18 cellular contexts compared by ENCODE assay signal in genomic region chr15:79172032-79172481, GRCh38.
DNase-seq lines count a peak whose midpoint lies in the region; ATAC-seq and TF ChIP-seq lines count a peak whose summit lies in the region.
"Had no signal": no experiment of that assay in that cellular context is flagged by ENCODE, and none has a peak within 500 bp of the region (broad histone marks: within the 10 kb centered on the region; RNA-seq: fewer than 3 reads in every experiment).

No MANE protein-coding gene starts in this region.

- H3K9me3 ChIP-seq in neuronal stem cell (replicated peaks in 1 of 2; ENCODE audit: control insufficient read depth in 2 of 2, insufficient read depth in 1 of 2, low read depth in 1 of 2, low read length in 2 of 2) (no peaks in the 10 kb centered on the region), prostate gland (no peaks in the 10 kb centered on the region)
- H3K9me3 ChIP-seq: mucosa of descending colon had no signal

- H3K27me3 ChIP-seq in neuronal stem cell (ENCODE audit: control insufficient read depth in 3 of 3, insufficient read depth in 3 of 3, low read depth in 1 of 3, low read length in 3 of 3) (peaks cover 0 to 21% (median 0%) of the 10 kb centered on the region in 3 experiments), prostate gland (replicated peaks; ENCODE audit: insufficient read depth) (no peaks in the 10 kb centered on the region)
- H3K27me3 ChIP-seq: BLaER1 treated with 17β-estradiol and CSF1 and Interleukin-3, amounts not matched to agents 10 nM and 100 nM had no signal

- no peak for TF ChIP-seq EP300 in Ishikawa (IDR thresholded peaks at IDR 0.05; ENCODE audit: borderline replicate concordance)

- H2BK5ac ChIP-seq in neuronal stem cell (ENCODE audit: low read length), result peak overlapping the region; percentile 11

- no peak overlapping the region for H2BK15ac ChIP-seq in neuronal stem cell (ENCODE audit: low read length)

- H4K8ac ChIP-seq in neuronal stem cell (ENCODE audit: low read depth, low read length), result no peak overlapping the region

- H3K79me1 ChIP-seq in neuronal stem cell (ENCODE audit: low read depth, low read length), result no peaks in the 10 kb centered on the region

- peak overlapping the region; percentile 12 for H3K18ac ChIP-seq in neuronal stem cell (ENCODE audit: low read length)

- no peak for TF ChIP-seq RAD21 in Ishikawa (IDR thresholded peaks at IDR 0.05; ENCODE audit: low read depth)

- no CpG with 5 or more reads among the region's 7 CpGs for WGBS in neuronal stem cell (ENCODE audit: extremely low coverage in 2 of 2, insufficient read length in 2 of 2, insufficient replicate concordance in 1 of 2), 2 donors
- WGBS in prostate gland, result 80% methylated on average over 7 of the region's 7 CpGs

- H3K9ac ChIP-seq in neuronal stem cell (ENCODE audit: low read depth, low read length, poor library complexity), result no peak overlapping the region
- H3K9ac ChIP-seq: BLaER1 treated with 17β-estradiol and CSF1 and Interleukin-3, amounts not matched to agents 10 nM and 100 nM had no signal

- peak; percentile 49 for DNase-seq in ecto neural progenitor cell (ENCODE audit: low spot score)
- no peak for DNase-seq in neuronal stem cell (ENCODE audit: low spot score)
- DNase-seq in prostate gland (ENCODE audit: low spot score), result no peak
- no peak for DNase-seq in COLO829 (ENCODE audit: low spot score)
- DNase-seq: activated CD8-positive, alpha-beta T cell treated with anti-CD3 and anti-CD28 coated beads for 36 hours; effector CD4-positive, alpha-beta T cell; GF-D8; KBM-7; mucosa of descending colon; stimulated activated CD4-positive, alpha-beta T cell treated with anti-CD3 and anti-CD28 coated beads, Interleukin-4, amount 100 ng/mL, for 24 hours; T-helper 9 cell had no signal

- TF ChIP-seq POLR2A in prostate gland (IDR thresholded peaks at IDR 0.05), result no peak

- no peak overlapping the region for H2BK120ac ChIP-seq in neuronal stem cell (ENCODE audit: low read depth, low read length)

- H3K4me1 ChIP-seq in neuronal stem cell (ENCODE audit: control insufficient read depth in 2 of 2, insufficient read depth in 1 of 2, low read depth in 1 of 2, low read length in 2 of 2) (peaks cover 0 to 7% of the 10 kb centered on the region in 2 donors), prostate gland (replicated peaks) (no peaks in the 10 kb centered on the region)

- no peak overlapping the region for H2AFZ ChIP-seq in neuronal stem cell (ENCODE audit: low read length)

- H2AK5ac ChIP-seq in neuronal stem cell (ENCODE audit: low read depth, low read length), result no peak overlapping the region

- no peak overlapping the region for H3K4me3 ChIP-seq in neuronal stem cell (ENCODE audit: low read length in 2 of 2)
- H3K4me3 ChIP-seq in prostate gland, result no peak overlapping the region
- H3K4me3 ChIP-seq: BLaER1 treated with 17β-estradiol and CSF1 and Interleukin-3, amounts not matched to agents 10 nM and 100 nM; mucosa of descending colon had no signal

- H3K4me2 ChIP-seq in neuronal stem cell (ENCODE audit: insufficient read depth, low read length, poor library complexity, severe bottlenecking), result no peak overlapping the region

- H4K91ac ChIP-seq in neuronal stem cell (ENCODE audit: low read depth, low read length, poor library complexity), result no peak overlapping the region

- intact Hi-C loops in prostate gland (cut with DNase I), result no loop called here

- TF ChIP-seq CTCF in GM12872 (IDR thresholded peaks at IDR 0.05; ENCODE audit: insufficient read depth, low read depth, low read length) (peak; percentile 32; the same call in 1 of the 3 replicates), prostate gland (IDR thresholded peaks at IDR 0.05) (no peak)

- H3K4ac ChIP-seq in neuronal stem cell (ENCODE audit: low read length), result no peak overlapping the region

- no peak overlapping the region for H3K14ac ChIP-seq in neuronal stem cell (ENCODE audit: low read length)

- H3K23ac ChIP-seq in neuronal stem cell (ENCODE audit: low read depth, low read length, poor library complexity), result no peak overlapping the region

- no peak overlapping the region for H2BK12ac ChIP-seq in neuronal stem cell (ENCODE audit: low read length)

- no peaks in the 10 kb centered on the region for H3K36me3 ChIP-seq in neuronal stem cell (replicated peaks in 1 of 2; ENCODE audit: control insufficient read depth in 2 of 2, insufficient read depth in 2 of 2, low read length in 2 of 2)
- no peaks in the 10 kb centered on the region for H3K36me3 ChIP-seq in prostate gland
- H3K36me3 ChIP-seq: BLaER1 treated with 17β-estradiol and CSF1 and Interleukin-3, amounts not matched to agents 10 nM and 100 nM had no signal

- ATAC-seq in GM21423 (IDR thresholded peaks at IDR 0.05; ENCODE audit: unreplicated experiment) (no peak), HG02885 (IDR thresholded peaks at IDR 0.05; ENCODE audit: poor library complexity, unreplicated experiment) (no peak)
- ATAC-seq: activated CD8-positive, alpha-beta T cell treated with anti-CD3 and anti-CD28 coated beads for 36 hours; mucosa of descending colon; stimulated activated effector memory CD8-positive, alpha-beta T cell treated with anti-CD3 and anti-CD28 coated beads, Interleukin-12 subunit alpha, Interleukin-12 subunit beta, amount 100 ng/mL, for 72 hours had no signal

- H3K27ac ChIP-seq in neuronal stem cell (replicated peaks; ENCODE audit: low read length) (no peak overlapping the region), prostate gland (no peak overlapping the region)
- H3K27ac ChIP-seq: BLaER1 treated with 17β-estradiol and CSF1 and Interleukin-3, amounts not matched to agents 10 nM and 100 nM; RWPE1 had no signal

TF ChIP-seq in Ishikawa, 13 proteins besides CTCF, POLR2A, EP300 and RAD21:
- TF ChIP-seq USF1 (IDR thresholded peaks at IDR 0.05) (peak; percentile 59), TEAD4 (IDR thresholded peaks at IDR 0.05) (no peak)
